Comparison of ENCODE assay signal across 1 cellular context in genomic region chr3:41202834-41203345, GRCh38.
TF ChIP-seq lines count a peak whose summit lies in the region.

No MANE protein-coding gene starts in this region.

TF ChIP-seq in IMR-90, 13 proteins besides CTCF, POLR2A, EP300 and RAD21:
- TF ChIP-seq MXI1 (IDR thresholded peaks at IDR 0.05; ENCODE audit: borderline replicate concordance, low read depth, low read length) (no peak), RFX5 (IDR thresholded peaks at IDR 0.05; ENCODE audit: low read depth, low read length) (no peak), SMC3 (IDR thresholded peaks at IDR 0.05; ENCODE audit: low read depth, low read length) (peak; percentile 36; the same call in 1 of the 2 replicates), FOS (IDR thresholded peaks at IDR 0.05; ENCODE audit: low read depth, low read length) (no peak), USF2 (IDR thresholded peaks at IDR 0.05; ENCODE audit: low read depth, low read length) (no peak), BHLHE40 (IDR thresholded peaks at IDR 0.05; ENCODE audit: low read depth, low read length) (no peak)
